In genomic region chrX:93468075-93468474, GRCh38 we compare ENCODE assay signal across 25 cellular contexts.
"Had no signal": no experiment of that assay in that cellular context is flagged by ENCODE, and none has a peak within 500 bp of the region (broad histone marks: within the 10 kb centered on the region; RNA-seq: fewer than 3 reads in every experiment).

No MANE protein-coding gene starts in this region.

- H3K4me3 ChIP-seq: pancreas, psoas muscle, right lobe of liver, sigmoid colon, stomach, thoracic aorta, thyroid gland, tibial nerve, upper lobe of left lung, vagina had no signal

- H3K36me3 ChIP-seq: neutrophil, pancreas, right lobe of liver, sigmoid colon, stomach, thoracic aorta, thyroid gland, tibial nerve, upper lobe of left lung, vagina had no signal

- H3K27ac ChIP-seq: neutrophil, pancreas, psoas muscle, right lobe of liver, sigmoid colon, stomach, thoracic aorta, thyroid gland, tibial nerve, upper lobe of left lung, vagina had no signal

- DNase-seq: naive B cell; naive thymus-derived CD8-positive, alpha-beta T cell; nephron progenitor cell; nucleus accumbens; pancreas; psoas muscle; right cardiac atrium; right lobe of liver; sigmoid colon; small intestine; stimulated activated CD4-positive, alpha-beta T cell treated with anti-CD3 and anti-CD28 coated beads, Interleukin-15, amount 100 ng/mL, for 24 hours; stimulated activated CD4-positive, alpha-beta T cell treated with anti-CD3 and anti-CD28 coated beads, Interleukin-2, amount 100 ng/mL, for 24 hours; stimulated activated CD4-positive, alpha-beta T cell treated with anti-CD3 and anti-CD28 coated beads, Interleukin-2, amount 100 ng/mL, for 48 hours; stimulated activated CD4-positive, alpha-beta T cell treated with anti-CD3 and anti-CD28 coated beads, Interleukin-4, amount 100 ng/mL, for 24 hours; stimulated activated naive B cell treated with anti-CD40 and anti-IgM and Interleukin-4, amounts not matched to agents 10 μg/mL and 1 μg/mL and 100 μg/mL, for 72 hours; stimulated activated naive CD4-positive, alpha-beta T cell treated with Interleukin-2 at 50 U/mL for 16 hours; stomach; thyroid gland; trophoblast cell; upper lobe of left lung had no signal

- H3K9me3 ChIP-seq: neutrophil, pancreas, psoas muscle, right lobe of liver, sigmoid colon, stomach, thoracic aorta, thyroid gland, tibial nerve, upper lobe of left lung, vagina had no signal

- FAIRE-seq: pancreas, small intestine, urothelium cell line had no signal

- H3K4me1 ChIP-seq: pancreas, psoas muscle, right lobe of liver, sigmoid colon, stomach, thyroid gland, tibial nerve, upper lobe of left lung, vagina had no signal

- H3K27me3 ChIP-seq: neutrophil, right lobe of liver, sigmoid colon, stomach, thyroid gland, upper lobe of left lung, vagina had no signal
